In genomic region chr19:39413903-39414608, GRCh38 we compare ENCODE assay signal across 8 cellular contexts. TPM values are rescaled to one million over a fixed set of nuclear protein-coding genes. Genes with fewer than 3 reads are reported as not detected.
DNase-seq lines count a peak whose midpoint lies in the region; ATAC-seq and TF ChIP-seq lines count a peak whose summit lies in the region.

No MANE protein-coding gene starts in this region.

- H3K4me1 ChIP-seq in right atrium auricular region = peaks cover 0 to 42% of the 10 kb centered on the region in 2 donors
- peaks cover 22 to 50% (median 49%) of the 10 kb centered on the region in 3 donors for H3K4me1 ChIP-seq in skeletal muscle tissue (ENCODE audit: control insufficient read depth in 3 of 3, insufficient read depth in 3 of 3, low read length in 3 of 3)

- H3K4me3 ChIP-seq in right atrium auricular region (peak overlapping the region; percentile 86 to 91), skeletal muscle tissue (ENCODE audit: low read length in 3 of 3) (peak overlapping the region; percentile 70 to 81 (median 80))

- CTCF ChIA-PET in activated CD8-positive, alpha-beta T cell treated with anti-CD3 and anti-CD28 coated beads for 36 hours (lab: Charles Lee) = interaction anchor here (0.8 to 2.2 kb wide), 4 partner anchors 17 to 119 kb away, joined by 3 to 7 read pairs (median 5); partner anchors contain the start of gene RPS16

- no peaks in the 10 kb centered on the region for H3K9me3 ChIP-seq in right atrium auricular region
- no peaks in the 10 kb centered on the region for H3K9me3 ChIP-seq in skeletal muscle tissue (ENCODE audit: control insufficient read depth in 3 of 3, low read length in 3 of 3)

- intact Hi-C loops in activated CD8-positive, alpha-beta T cell treated with anti-CD3 and anti-CD28 coated beads for 36 hours (cut with micrococcal nuclease) = loop anchor here (5.0 to 10.0 kb wide), 2 partner anchors 77 to 289 kb away; partner anchors contain the start of genes GMFG and PAK4
- intact Hi-C loops in left colon (cut with DNase I, micrococcal nuclease) = no loop called here

- ATAC-seq in activated CD8-positive, alpha-beta T cell treated with anti-CD3 and anti-CD28 coated beads for 36 hours = no peak
- ATAC-seq in left colon (no peak), HG03095 (IDR thresholded peaks at IDR 0.05; ENCODE audit: unreplicated experiment) (no peak)

- H3K27me3 Mint-ChIP-seq in activated naive CD4-positive, alpha-beta T cell treated with anti-CD3 and anti-CD28 coated beads, Interleukin-2, amount 50 U/mL, for 24 hours = no peaks in the 10 kb centered on the region
- peaks cover 2% of the 10 kb centered on the region for H3K27me3 Mint-ChIP-seq in activated CD8-positive, alpha-beta T cell treated with anti-CD3 and anti-CD28 coated beads for 36 hours

- H3K27me3 ChIP-seq in right atrium auricular region (no peaks in the 10 kb centered on the region), skeletal muscle tissue (ENCODE audit: control insufficient read depth in 3 of 3, insufficient read depth in 3 of 3, low read length in 3 of 3) (no peaks in the 10 kb centered on the region)

- H3K9ac ChIP-seq in skeletal muscle tissue (ENCODE audit: low read depth in 1 of 3, low read length in 3 of 3) = peak overlapping the region; percentile 55 to 74 (median 65)

- no peaks in the 10 kb centered on the region for H3K36me3 Mint-ChIP-seq in activated naive CD4-positive, alpha-beta T cell treated with anti-CD3 and anti-CD28 coated beads, Interleukin-2, amount 50 U/mL, for 24 hours
- peaks cover 10% of the 10 kb centered on the region for H3K36me3 Mint-ChIP-seq in activated CD8-positive, alpha-beta T cell treated with anti-CD3 and anti-CD28 coated beads for 36 hours (ENCODE audit: low read depth)

- peaks cover 33% of the 10 kb centered on the region for H3K4me1 Mint-ChIP-seq in activated naive CD4-positive, alpha-beta T cell treated with anti-CD3 and anti-CD28 coated beads, Interleukin-2, amount 50 U/mL, for 24 hours
- peaks cover 29% of the 10 kb centered on the region for H3K4me1 Mint-ChIP-seq in activated CD8-positive, alpha-beta T cell treated with anti-CD3 and anti-CD28 coated beads for 36 hours (ENCODE audit: low read depth)

- TF ChIP-seq CTCF in activated CD8-positive, alpha-beta T cell treated with anti-CD3 and anti-CD28 coated beads for 36 hours (IDR thresholded peaks at IDR 0.05) = no peak
- TF ChIP-seq CTCF in right atrium auricular region (IDR thresholded peaks at IDR 0.05) = no peak

- H3K9me3 Mint-ChIP-seq in activated naive CD4-positive, alpha-beta T cell treated with anti-CD3 and anti-CD28 coated beads, Interleukin-2, amount 50 U/mL, for 24 hours = no peaks in the 10 kb centered on the region
- H3K9me3 Mint-ChIP-seq in activated CD8-positive, alpha-beta T cell treated with anti-CD3 and anti-CD28 coated beads for 36 hours = no peaks in the 10 kb centered on the region

- H3K4me3 Mint-ChIP-seq in activated naive CD4-positive, alpha-beta T cell treated with anti-CD3 and anti-CD28 coated beads, Interleukin-2, amount 50 U/mL, for 24 hours = peak overlapping the region; percentile 90
- peak overlapping the region; percentile 79 for H3K4me3 Mint-ChIP-seq in activated CD8-positive, alpha-beta T cell treated with anti-CD3 and anti-CD28 coated beads for 36 hours

- POLR2A ChIA-PET in activated CD8-positive, alpha-beta T cell treated with anti-CD3 and anti-CD28 coated beads for 36 hours (lab: Charles Lee) = interaction anchor here (1.0 to 8.7 kb wide), 5 partner anchors 13 to 21 kb away, joined by 3 to 66 read pairs (median 6); partner anchors contain the start of gene RPS16

- H3K27ac Mint-ChIP-seq in activated naive CD4-positive, alpha-beta T cell treated with anti-CD3 and anti-CD28 coated beads, Interleukin-2, amount 50 U/mL, for 24 hours = peak overlapping the region; percentile 79
- H3K27ac Mint-ChIP-seq in activated CD8-positive, alpha-beta T cell treated with anti-CD3 and anti-CD28 coated beads for 36 hours = peak overlapping the region; percentile 87

- peaks cover 28% of the 10 kb centered on the region for H3K36me3 ChIP-seq in right atrium auricular region
- peaks cover 2 to 7% (median 5%) of the 10 kb centered on the region in 3 donors for H3K36me3 ChIP-seq in skeletal muscle tissue (ENCODE audit: control insufficient read depth in 3 of 3, insufficient read depth in 3 of 3, low read length in 3 of 3)

- no peak for DNase-seq in activated naive CD4-positive, alpha-beta T cell treated with Interleukin-2 at 50 U/mL for 16 hours
- no peak for DNase-seq in activated CD8-positive, alpha-beta T cell treated with anti-CD3 and anti-CD28 coated beads for 36 hours
- DNase-seq in right atrium auricular region (ENCODE audit: low spot score) (no peak), left colon (no peak), NCI-H510A treated with DMSO at 0.1 percent for 48 hours (lab: John Stamatoyannopoulos, UW) (no peak)

- H3K27ac ChIP-seq in right atrium auricular region (peak overlapping the region; percentile 99 to 100), skeletal muscle tissue (ENCODE audit: low read depth, low read length) (peak overlapping the region; percentile 99)

RNA-seq across cellular contexts. Expression of gene PLEKHG2, which starts 1.6 kb away (rescaled TPM):
- total RNA-seq in activated CD8-positive, alpha-beta T cell treated with anti-CD3 and anti-CD28 coated beads for 36 hours = 10 to 100 TPM; 35.9 to 42.8 TPM
- total RNA-seq in right atrium auricular region (10 to 100 TPM in 1 of 2 donors, 1 to 10 TPM in 1; 7.5 to 12.0 TPM), skeletal muscle tissue (15.7 TPM), left colon (1 to 10 TPM; 6.2 to 9.3 TPM)

RNA-seq across cellular contexts. Expression of gene ZFP36, which starts 7.4 kb away (rescaled TPM):
- total RNA-seq in activated CD8-positive, alpha-beta T cell treated with anti-CD3 and anti-CD28 coated beads for 36 hours = 10 to 100 TPM; 74.6 to 80.3 TPM
- 100 to 1,000 TPM; 107 to 202 TPM for total RNA-seq in right atrium auricular region
- total RNA-seq in skeletal muscle tissue = 3.1 TPM
- total RNA-seq in left colon = 100 to 1,000 TPM; 152 to 391 TPM

RNA-seq across cellular contexts. Expression of gene RPS16, which starts 21.7 kb away (rescaled TPM):
- total RNA-seq in activated CD8-positive, alpha-beta T cell treated with anti-CD3 and anti-CD28 coated beads for 36 hours = 1,000 to 10,000 TPM; 3,249 to 3,324 TPM
- total RNA-seq in right atrium auricular region = 1,000 to 10,000 TPM; 1,032 to 1,330 TPM
- total RNA-seq in skeletal muscle tissue = 128 TPM
- 1,000 to 10,000 TPM; 1,556 to 1,578 TPM for total RNA-seq in left colon

RNA-seq across cellular contexts. Expression of gene MED29, which starts 22.9 kb away (rescaled TPM):
- total RNA-seq in activated CD8-positive, alpha-beta T cell treated with anti-CD3 and anti-CD28 coated beads for 36 hours = 10 to 100 TPM; 19.5 to 19.8 TPM
- 10 to 100 TPM; 29.9 to 32.3 TPM for total RNA-seq in right atrium auricular region
- total RNA-seq in skeletal muscle tissue = 9.4 TPM
- 10 to 100 TPM; 30.4 to 32.4 TPM for total RNA-seq in left colon

RNA-seq across cellular contexts. Expression of gene PAF1, which starts 23.1 kb away (rescaled TPM):
- 10 to 100 TPM; 35.5 to 36.5 TPM for total RNA-seq in activated CD8-positive, alpha-beta T cell treated with anti-CD3 and anti-CD28 coated beads for 36 hours
- 10 to 100 TPM; 34.8 to 54.3 TPM for total RNA-seq in right atrium auricular region
- 25.1 TPM for total RNA-seq in skeletal muscle tissue
- total RNA-seq in left colon = 10 to 100 TPM; 30.5 to 31.2 TPM

Comparison
In these comparisons a context has a peak if more than half of its experiments do, and no peak if none do; other contexts are left out.
1. RNA of gene ZFP36, which starts 7.4 kb away (total RNA-seq): 152 to 391 TPM in left colon, 107 to 202 TPM in right atrium auricular region and 74.6 to 80.3 TPM in activated CD8-positive, alpha-beta T cell treated with anti-CD3 and anti-CD28 coated beads for 36 hours; 3.1 TPM in skeletal muscle tissue (single experiment); every median in the first group is over 10 times any median in the second.